Comparison of ENCODE assay signal across 8 cellular contexts in genomic region chr1:248838357-248839167, GRCh38. TPM values are rescaled to one million over a fixed set of nuclear protein-coding genes. Genes with fewer than 3 reads are reported as not detected.
DNase-seq lines count a peak whose midpoint lies in the region; ATAC-seq and TF ChIP-seq lines count a peak whose summit lies in the region.

No MANE protein-coding gene starts in this region.

- H3K36me3 ChIP-seq in BLaER1 (peaks cover 16% of the 10 kb centered on the region), liver (ENCODE audit: control insufficient read depth in 4 of 4, insufficient read depth in 3 of 4, low read depth in 1 of 4, low read length in 3 of 4) (no peaks in the 10 kb centered on the region)

- peaks cover 39% of the 10 kb centered on the region for H4K20me1 ChIP-seq in BLaER1

- H3K9me3 ChIP-seq in BLaER1 = no peaks in the 10 kb centered on the region
- H3K9me3 ChIP-seq in liver (ENCODE audit: control insufficient read depth in 4 of 4, low read length in 3 of 4) = no peaks in the 10 kb centered on the region

- H3K27me3 ChIP-seq in BLaER1 = no peaks in the 10 kb centered on the region
- H3K27me3 ChIP-seq in liver (ENCODE audit: control insufficient read depth in 4 of 4, insufficient read depth in 4 of 4, low read length in 3 of 4) = no peaks in the 10 kb centered on the region

- DNase-seq in GM19238 (ENCODE audit: insufficient read length, low spot score) (peak; percentile 82), NCI-H510A treated with DMSO at 0.1 percent for 48 hours (lab: John Stamatoyannopoulos, UW) (peak; percentile 47), dedifferentiated amniotic fluid mesenchymal stem cell (ENCODE audit: extremely low spot score) (peak; percentile 78)
- peak; percentile 86 for DNase-seq in activated CD4-positive, alpha-beta T cell treated with anti-CD3 and anti-CD28 coated beads, Interleukin-2, amount 50 U/mL, for 1 hour
- peak; percentile 82 for DNase-seq in stimulated activated CD4-positive, alpha-beta T cell treated with anti-CD3 and anti-CD28 coated beads, Interleukin-4, amount 100 ng/mL, for 24 hours

- H3K27ac ChIP-seq in BLaER1 (peak overlapping the region; percentile 98), liver (ENCODE audit: low read depth in 1 of 2, low read length in 2 of 2) (peak overlapping the region; percentile 99 to 100)

- peak; percentile 67 for ATAC-seq in HG03432 (IDR thresholded peaks at IDR 0.05; ENCODE audit: unreplicated experiment)

- under 1% methylated on average over 82 of the region's 82 CpGs for WGBS in liver

- peak overlapping the region; percentile 95 for H3K4me2 ChIP-seq in BLaER1

- H3K4me1 ChIP-seq in BLaER1 (peaks cover 68% of the 10 kb centered on the region), liver (ENCODE audit: control insufficient read depth in 4 of 4, insufficient read depth in 4 of 4, low read length in 3 of 4) (peaks cover 7 to 23% (median 15%) of the 10 kb centered on the region in 4 donors)

- no peak for TF ChIP-seq RAD21 in liver (IDR thresholded peaks at IDR 0.05)

- H3K4me3 ChIP-seq in BLaER1 = peak overlapping the region; percentile 96
- peak overlapping the region; percentile 50 to 96 (median 76) for H3K4me3 ChIP-seq in liver (ENCODE audit: low read depth in 1 of 3, low read length in 3 of 3)

- peak overlapping the region; percentile 98 for H3K9ac ChIP-seq in BLaER1
- H3K9ac ChIP-seq in liver (ENCODE audit: low read depth in 1 of 2, low read length in 2 of 2) = peak overlapping the region; percentile 48 to 81

- TF ChIP-seq CTCF in liver (IDR thresholded peaks at IDR 0.05; ENCODE audit: low read depth, low read length, missing input control) = no peak

TF ChIP-seq in liver, 16 proteins besides CTCF, POLR2A, EP300 and RAD21:
- TF ChIP-seq TAF1 (conservative IDR thresholded peaks at IDR 0.05) (peak; percentile 88), FOXA1 (IDR thresholded peaks at IDR 0.05) (no peak), RXRA (IDR thresholded peaks at IDR 0.05) (peak; percentile 80 to 87), SP1 (IDR thresholded peaks at IDR 0.05) (peak; percentile 38), JUND (IDR thresholded peaks at IDR 0.05) (peak in 1 of 2 donors; percentile 11), GABPA (IDR thresholded peaks at IDR 0.05 in 1 of 2, conservative IDR thresholded peaks at IDR 0.05 in 1 of 2) (peak in 1 of 2 donors; percentile 64), YY1 (IDR thresholded peaks at IDR 0.05) (peak; percentile 58), HNF4A (conservative IDR thresholded peaks at IDR 0.05) (peak in 1 of 2 donors; percentile 25), REST (IDR thresholded peaks at IDR 0.05) (peak; percentile 81), MAX (IDR thresholded peaks at IDR 0.05) (peak; percentile 67), EGR1 (IDR thresholded peaks at IDR 0.05; ENCODE audit: low read depth in 2 of 2) (no peak), FOXA2 (IDR thresholded peaks at IDR 0.05) (no peak)

RNA-seq across cellular contexts. Expression of gene ZNF672, which starts 0.5 kb away (rescaled TPM):
- total RNA-seq in liver = 10 to 100 TPM; 22.6 to 28.0 TPM
- polyA plus RNA-seq in liver = 10 to 100 TPM in 1 of 2 donors, 1 to 10 TPM in 1; 6.4 to 17.5 TPM

RNA-seq across cellular contexts. Expression of gene SH3BP5L, which starts 12.8 kb away (rescaled TPM):
- 10 to 100 TPM; 14.3 to 16.4 TPM for total RNA-seq in liver
- 10 to 100 TPM in 1 of 2 donors, 1 to 10 TPM in 1; 1.5 to 10.6 TPM for polyA plus RNA-seq in liver

RNA-seq across cellular contexts. Expression of gene ZNF692, which starts 20.3 kb away (rescaled TPM):
- total RNA-seq in liver = 10 to 100 TPM in 1 of 2 donors, 1 to 10 TPM in 1; 7.8 to 16.3 TPM
- 10 to 100 TPM in 1 of 2 donors, 1 to 10 TPM in 1; 8.1 to 12.7 TPM for polyA plus RNA-seq in liver

Comparison
In these comparisons a context has a peak if more than half of its experiments do, and no peak if none do; other contexts are left out.
1. Peak in every context shown above with its lines: DNase-seq, ATAC-seq, H3K4me3 ChIP-seq and H3K27ac ChIP-seq.